ENCODE assay signal across 16 cellular contexts in genomic region chr9:95242613-95243012, GRCh38.
"Had no signal": no experiment of that assay in that cellular context is flagged by ENCODE, and none has a peak within 500 bp of the region (broad histone marks: within the 10 kb centered on the region; RNA-seq: fewer than 3 reads in every experiment).

No MANE protein-coding gene starts in this region.

- H3K27ac Mint-ChIP-seq: activated B cell treated with CpG ODN at 0.5 μM for 24 hours; activated CD8-positive, alpha-beta T cell treated with anti-CD3 and anti-CD28 coated beads for 36 hours; activated naive CD4-positive, alpha-beta T cell treated with anti-CD3 and anti-CD28 coated beads, Interleukin-2, amount 50 U/mL, for 24 hours; naive B cell; neural progenitor cell; stimulated activated effector memory CD8-positive, alpha-beta T cell treated with anti-CD3 and anti-CD28 coated beads, Interleukin-12 subunit alpha, Interleukin-12 subunit beta, amount 100 ng/mL, for 72 hours had no signal

- H3K4me3 Mint-ChIP-seq: activated B cell treated with CpG ODN at 0.5 μM for 24 hours; activated CD8-positive, alpha-beta T cell treated with anti-CD3 and anti-CD28 coated beads for 36 hours; activated naive CD4-positive, alpha-beta T cell treated with anti-CD3 and anti-CD28 coated beads, Interleukin-2, amount 50 U/mL, for 24 hours; activated T-cell treated with anti-CD3 and anti-CD28 coated beads, Interleukin-2, amount 50 U/mL, for 4 hours; naive B cell; neural progenitor cell; stimulated activated effector memory CD8-positive, alpha-beta T cell treated with anti-CD3 and anti-CD28 coated beads, Interleukin-12 subunit alpha, Interleukin-12 subunit beta, amount 100 ng/mL, for 72 hours had no signal

- H3K27ac ChIP-seq: adrenal gland, cardiac muscle cell, neural progenitor cell, pancreas, sigmoid colon, thyroid gland had no signal

- H3K4me1 ChIP-seq: adrenal gland, neural progenitor cell, pancreas, sigmoid colon, thyroid gland had no signal

- H3K36me3 Mint-ChIP-seq: naive B cell had no signal

- ATAC-seq: activated CD8-positive, alpha-beta T cell treated with anti-CD3 and anti-CD28 coated beads for 36 hours; activated T-cell treated with anti-CD3 and anti-CD28 coated beads, Interleukin-2, amount 50 U/mL, for 4 hours; left colon; pancreas; stimulated activated effector memory CD8-positive, alpha-beta T cell treated with anti-CD3 and anti-CD28 coated beads, Interleukin-12 subunit alpha, Interleukin-12 subunit beta, amount 100 ng/mL, for 72 hours had no signal

- H3K36me3 ChIP-seq: adrenal gland, cardiac muscle cell, neural progenitor cell, pancreas, sigmoid colon, thyroid gland had no signal

- H3K9me3 Mint-ChIP-seq: activated B cell treated with CpG ODN at 0.5 μM for 24 hours; activated CD8-positive, alpha-beta T cell treated with anti-CD3 and anti-CD28 coated beads for 36 hours; activated naive CD4-positive, alpha-beta T cell treated with anti-CD3 and anti-CD28 coated beads, Interleukin-2, amount 50 U/mL, for 24 hours; activated T-cell treated with anti-CD3 and anti-CD28 coated beads, Interleukin-2, amount 50 U/mL, for 4 hours; naive B cell; neural progenitor cell; stimulated activated effector memory CD8-positive, alpha-beta T cell treated with anti-CD3 and anti-CD28 coated beads, Interleukin-12 subunit alpha, Interleukin-12 subunit beta, amount 100 ng/mL, for 72 hours had no signal

- H3K4me3 ChIP-seq: adrenal gland, cardiac muscle cell, neural progenitor cell, pancreas, sigmoid colon, thyroid gland had no signal

- H3K27me3 Mint-ChIP-seq: activated B cell treated with CpG ODN at 0.5 μM for 24 hours; activated CD8-positive, alpha-beta T cell treated with anti-CD3 and anti-CD28 coated beads for 36 hours; activated naive CD4-positive, alpha-beta T cell treated with anti-CD3 and anti-CD28 coated beads, Interleukin-2, amount 50 U/mL, for 24 hours; naive B cell had no signal

- H3K4me1 Mint-ChIP-seq: activated B cell treated with CpG ODN at 0.5 μM for 24 hours; activated naive CD4-positive, alpha-beta T cell treated with anti-CD3 and anti-CD28 coated beads, Interleukin-2, amount 50 U/mL, for 24 hours; naive B cell; neural progenitor cell; stimulated activated effector memory CD8-positive, alpha-beta T cell treated with anti-CD3 and anti-CD28 coated beads, Interleukin-12 subunit alpha, Interleukin-12 subunit beta, amount 100 ng/mL, for 72 hours had no signal

- H3K9me3 ChIP-seq: adrenal gland, pancreas, sigmoid colon, thyroid gland had no signal

- H3K27me3 ChIP-seq: adrenal gland, cardiac muscle cell, neural progenitor cell, pancreas, sigmoid colon, thyroid gland had no signal

- DNase-seq: activated B cell treated with CpG ODN at 0.5 μM for 24 hours; activated CD4-positive, alpha-beta T cell treated with anti-CD3 and anti-CD28 coated beads for 48 hours; activated CD8-positive, alpha-beta T cell treated with anti-CD3 and anti-CD28 coated beads for 36 hours; activated effector memory CD4-positive, alpha-beta T cell treated with anti-CD3 and anti-CD28 coated beads, Interleukin-2, amount 50 U/mL, for 16 hours; activated T-cell treated with anti-CD3 and anti-CD28 coated beads, Interleukin-2, amount 50 U/mL, for 4 hours; adrenal gland; left colon; naive B cell; pancreas; sigmoid colon; stimulated activated CD4-positive, alpha-beta T cell treated with anti-CD3 and anti-CD28 coated beads, Interleukin-1b, Interleukin-23, amount 100 ng/mL, for 48 hours; thyroid gland had no signal
